In genomic region chr10:17523246-17523753, GRCh38 we compare ENCODE assay signal across 2 cellular contexts.
TF ChIP-seq lines count a peak whose summit lies in the region.

No MANE protein-coding gene starts in this region.

TF ChIP-seq in IMR-90, 13 proteins besides CTCF, POLR2A, EP300 and RAD21:
- TF ChIP-seq MXI1 (IDR thresholded peaks at IDR 0.05; ENCODE audit: borderline replicate concordance, low read depth, low read length) (no peak), CHD1 (IDR thresholded peaks at IDR 0.05; ENCODE audit: low read depth, low read length) (no peak), NFE2L2 (IDR thresholded peaks at IDR 0.05; ENCODE audit: low read depth, low read length) (no peak), SMC3 (IDR thresholded peaks at IDR 0.05; ENCODE audit: low read depth, low read length) (no peak), RFX5 (IDR thresholded peaks at IDR 0.05; ENCODE audit: low read depth, low read length) (no peak), FOS (IDR thresholded peaks at IDR 0.05; ENCODE audit: low read depth, low read length) (no peak), BHLHE40 (IDR thresholded peaks at IDR 0.05; ENCODE audit: low read depth, low read length) (no peak), RCOR1 (IDR thresholded peaks at IDR 0.05; ENCODE audit: insufficient replicate concordance, low read length) (no peak), USF2 (IDR thresholded peaks at IDR 0.05; ENCODE audit: low read depth, low read length) (no peak), MAZ (IDR thresholded peaks at IDR 0.05; ENCODE audit: borderline replicate concordance, low read depth, low read length) (no peak), CEBPB (IDR thresholded peaks at IDR 0.05; ENCODE audit: low read depth, low read length) (no peak), ELK1 (IDR thresholded peaks at IDR 0.05; ENCODE audit: borderline replicate concordance, low read depth, low read length) (no peak), MAFK (IDR thresholded peaks at IDR 0.05; ENCODE audit: low read depth, low read length) (no peak)

TF ChIP-seq in H1, 55 proteins besides CTCF, POLR2A, EP300 and RAD21:
- no peak for TF ChIP-seq E2F6 (IDR thresholded peaks at IDR 0.05)
- TF ChIP-seq POLR2AphosphoS5 (IDR thresholded peaks at IDR 0.05; ENCODE audit: low read depth, low read length), result no peak
- TF ChIP-seq ATF3 (IDR thresholded peaks at IDR 0.05; ENCODE audit: insufficient read depth, low read depth, low read length), result no peak
- TF ChIP-seq HDAC6 (IDR thresholded peaks at IDR 0.05; ENCODE audit: low read depth, low read length), result no peak
- TF ChIP-seq CEBPB (IDR thresholded peaks at IDR 0.05; ENCODE audit: low read depth, low read length), result no peak
- TF ChIP-seq EGR1 (IDR thresholded peaks at IDR 0.05; ENCODE audit: borderline replicate concordance, low read depth, low read length), result no peak
- no peak for TF ChIP-seq RBBP5 (IDR thresholded peaks at IDR 0.05; ENCODE audit: borderline replicate concordance, low read depth, low read length)
- TF ChIP-seq MAFK (IDR thresholded peaks at IDR 0.05; ENCODE audit: low read depth, low read length), result no peak
- TF ChIP-seq USF2 (IDR thresholded peaks at IDR 0.05; ENCODE audit: low read length), result no peak
- TF ChIP-seq HDAC2 (IDR thresholded peaks at IDR 0.05; ENCODE audit: borderline replicate concordance in 1 of 2, low read depth in 2 of 2, low read length in 2 of 2), result no peak
- no peak for TF ChIP-seq PHF8 (conservative IDR thresholded peaks at IDR 0.05; ENCODE audit: low read depth, low read length)
- TF ChIP-seq CBX5 (IDR thresholded peaks at IDR 0.05; ENCODE audit: low read depth, low read length), result no peak
- no peak for TF ChIP-seq KDM5A (IDR thresholded peaks at IDR 0.05; ENCODE audit: low read length)
- TF ChIP-seq JUN (IDR thresholded peaks at IDR 0.05; ENCODE audit: low read depth, low read length), result no peak
- no peak for TF ChIP-seq ATF2 (IDR thresholded peaks at IDR 0.05; ENCODE audit: low read length)
- no peak for TF ChIP-seq RFX5 (IDR thresholded peaks at IDR 0.05; ENCODE audit: borderline replicate concordance, low read depth, low read length)
- TF ChIP-seq NANOG (IDR thresholded peaks at IDR 0.05; ENCODE audit: insufficient read depth, low read depth, low read length, poor library complexity, severe bottlenecking), result no peak
- no peak for TF ChIP-seq YY1 (IDR thresholded peaks at IDR 0.05; ENCODE audit: low read depth, low read length)
- TF ChIP-seq SIN3A (conservative IDR thresholded peaks at IDR 0.05 in 1 of 2, IDR thresholded peaks at IDR 0.05 in 1 of 2; ENCODE audit: low read depth in 1 of 2, low read length in 2 of 2), result no peak
- no peak for TF ChIP-seq ASH2L (IDR thresholded peaks at IDR 0.05; ENCODE audit: low read length)
